In genomic region chr2:19745318-19746136, GRCh38 we compare ENCODE assay signal across 17 cellular contexts.
"Had no signal": no experiment of that assay in that cellular context is flagged by ENCODE, and none has a peak within 500 bp of the region (broad histone marks: within the 10 kb centered on the region; RNA-seq: fewer than 3 reads in every experiment).

No MANE protein-coding gene starts in this region.

- H3K27ac ChIP-seq: dorsolateral prefrontal cortex, psoas muscle, right lobe of liver, testis, tibial nerve, upper lobe of right lung, vagina had no signal

- H3K4me1 Mint-ChIP-seq: mesothelial cell of epicardium; stimulated activated effector memory CD8-positive, alpha-beta T cell treated with anti-CD3 and anti-CD28 coated beads, Interleukin-12 subunit alpha, Interleukin-12 subunit beta, amount 100 ng/mL, for 72 hours had no signal

- H3K36me3 Mint-ChIP-seq: mesothelial cell of epicardium; stimulated activated effector memory CD8-positive, alpha-beta T cell treated with anti-CD3 and anti-CD28 coated beads, Interleukin-12 subunit alpha, Interleukin-12 subunit beta, amount 100 ng/mL, for 72 hours had no signal

- H3K4me1 ChIP-seq: right lobe of liver, testis, tibial nerve, upper lobe of right lung, vagina had no signal

- H3K27ac Mint-ChIP-seq: mesothelial cell of epicardium; stimulated activated effector memory CD8-positive, alpha-beta T cell treated with anti-CD3 and anti-CD28 coated beads, Interleukin-12 subunit alpha, Interleukin-12 subunit beta, amount 100 ng/mL, for 72 hours; stimulated activated naive CD8-positive, alpha-beta T cell treated with anti-CD3 and anti-CD28 coated beads, Interleukin-15, Interleukin-2, amounts not matched to agents 100 ng/mL and 50 ng/mL, for 24 hours had no signal

- H3K9me3 ChIP-seq: psoas muscle, right lobe of liver, testis, tibial nerve, upper lobe of right lung, vagina had no signal

- H3K36me3 ChIP-seq: right lobe of liver, tibial nerve, upper lobe of right lung, vagina had no signal

- DNase-seq: cortex of kidney; dorsolateral prefrontal cortex; effector CD8-positive, alpha-beta T cell; mammary epithelial cell; psoas muscle; retina; right lobe of liver; stimulated activated CD4-positive, alpha-beta T cell treated with anti-CD3 and anti-CD28 coated beads, Interleukin-4, amount 100 ng/mL, for 1 hour; stimulated activated CD8-positive, alpha-beta memory T cell treated with anti-CD3 and anti-CD28 coated beads, Interleukin-4, amount 100 ng/mL, for 48 hours; testis; upper lobe of right lung had no signal

- H3K4me3 ChIP-seq: dorsolateral prefrontal cortex, psoas muscle, right lobe of liver, testis, tibial nerve, upper lobe of right lung, vagina had no signal

- H3K4me3 Mint-ChIP-seq: mesothelial cell of epicardium; nephron; stimulated activated effector memory CD8-positive, alpha-beta T cell treated with anti-CD3 and anti-CD28 coated beads, Interleukin-12 subunit alpha, Interleukin-12 subunit beta, amount 100 ng/mL, for 72 hours; stimulated activated naive CD8-positive, alpha-beta T cell treated with anti-CD3 and anti-CD28 coated beads, Interleukin-15, Interleukin-2, amounts not matched to agents 100 ng/mL and 50 ng/mL, for 24 hours had no signal

- H3K9me3 Mint-ChIP-seq: stimulated activated effector memory CD8-positive, alpha-beta T cell treated with anti-CD3 and anti-CD28 coated beads, Interleukin-12 subunit alpha, Interleukin-12 subunit beta, amount 100 ng/mL, for 72 hours; stimulated activated naive CD8-positive, alpha-beta T cell treated with anti-CD3 and anti-CD28 coated beads, Interleukin-15, Interleukin-2, amounts not matched to agents 100 ng/mL and 50 ng/mL, for 24 hours had no signal

- H3K27me3 ChIP-seq: right lobe of liver, testis, tibial nerve, upper lobe of right lung, vagina had no signal
